Comparison of ENCODE assay signal across 1 cellular context in the genomic region with DNA sequence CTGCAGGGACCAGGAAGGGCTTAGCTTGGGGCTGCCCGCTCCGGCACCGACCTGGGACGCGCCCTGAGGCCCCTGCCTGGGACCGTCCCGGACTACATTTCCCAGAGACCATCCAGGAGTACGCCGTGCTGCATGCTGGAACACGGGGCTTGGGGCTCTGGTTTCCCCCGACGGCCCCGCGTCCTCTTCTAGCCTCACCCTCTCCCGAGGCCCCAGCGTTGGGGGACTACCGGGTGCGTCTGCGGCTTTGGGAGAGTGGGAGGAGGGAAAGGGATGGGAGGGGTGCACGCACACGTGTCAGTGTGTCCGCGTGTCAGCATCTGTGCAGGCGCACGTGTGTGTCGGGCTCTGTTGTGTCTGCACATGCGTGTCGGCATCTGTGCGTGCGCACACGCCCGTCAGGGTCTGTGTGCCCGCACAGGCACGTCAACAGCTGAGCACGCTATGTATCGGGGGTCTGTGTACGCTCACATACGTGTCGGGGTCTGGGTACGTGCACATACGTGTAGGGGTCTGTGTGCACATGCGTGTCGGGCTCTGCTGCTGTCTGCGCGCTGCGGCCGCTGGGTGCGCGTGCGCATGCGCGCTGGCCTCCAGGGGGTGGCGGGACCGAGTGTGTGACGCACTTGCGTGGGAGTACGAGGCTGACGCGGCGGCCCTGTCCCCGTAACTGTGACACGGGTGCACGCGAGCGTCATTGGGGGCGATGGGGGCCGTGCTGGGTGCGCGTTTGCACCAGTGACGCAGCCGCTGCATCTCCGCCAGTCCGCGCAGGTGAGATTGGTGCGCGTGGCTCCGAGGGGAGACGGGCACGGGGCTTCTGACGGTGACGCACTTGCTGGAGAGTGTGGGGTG.
TF ChIP-seq lines count a peak whose summit lies in the region.

ZNF331 (plus strand) TSS at position 623 of the 855 bp plus-strand sequence. CDS start 31,232 bp downstream, outside the sequence.

TF ChIP-seq in HepG2, 621 proteins besides CTCF, POLR2A, EP300 and RAD21 (continued from another document and continues in another):
- TF ChIP-seq HDAC1 (CRISPR knock-in tag; IDR thresholded peaks at IDR 0.05) = peak; percentile 91
- no peak for TF ChIP-seq TRIM24 (CRISPR knock-in tag; IDR thresholded peaks at IDR 0.05)
- no peak for TF ChIP-seq ZNF878 (CRISPR knock-in tag; IDR thresholded peaks at IDR 0.05)
- TF ChIP-seq TAF15 (IDR thresholded peaks at IDR 0.05; ENCODE audit: low read depth, low read length, poor library complexity, severe bottlenecking) = peak; percentile 31
- 0 out of 2 replicates have a peak, but pooled peaks have one; percentile 73 for TF ChIP-seq SP4 (CRISPR knock-in tag; IDR thresholded peaks at IDR 0.05)
- TF ChIP-seq, protein P1, sequence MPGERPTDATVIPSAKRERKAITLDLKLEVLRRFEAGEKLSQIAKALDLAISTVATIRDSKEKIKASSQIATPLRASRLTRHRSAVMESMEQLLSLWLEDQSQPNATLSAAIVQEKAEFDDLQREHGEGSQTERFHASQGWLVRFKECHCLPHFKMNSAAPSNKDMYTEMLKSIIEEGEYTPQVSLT (CRISPR knock-in tag; IDR thresholded peaks at IDR 0.05; ENCODE audit: borderline replicate concordance, low read depth) = no peak
- no peak for TF ChIP-seq PLRG1 (conservative IDR thresholded peaks at IDR 0.05)
- peak; percentile 76 for TF ChIP-seq HOXA3 (CRISPR knock-in tag; IDR thresholded peaks at IDR 0.05)
- no peak for TF ChIP-seq ZNF232 (CRISPR knock-in tag; IDR thresholded peaks at IDR 0.05; ENCODE audit: borderline replicate concordance)
- TF ChIP-seq, protein P2, sequence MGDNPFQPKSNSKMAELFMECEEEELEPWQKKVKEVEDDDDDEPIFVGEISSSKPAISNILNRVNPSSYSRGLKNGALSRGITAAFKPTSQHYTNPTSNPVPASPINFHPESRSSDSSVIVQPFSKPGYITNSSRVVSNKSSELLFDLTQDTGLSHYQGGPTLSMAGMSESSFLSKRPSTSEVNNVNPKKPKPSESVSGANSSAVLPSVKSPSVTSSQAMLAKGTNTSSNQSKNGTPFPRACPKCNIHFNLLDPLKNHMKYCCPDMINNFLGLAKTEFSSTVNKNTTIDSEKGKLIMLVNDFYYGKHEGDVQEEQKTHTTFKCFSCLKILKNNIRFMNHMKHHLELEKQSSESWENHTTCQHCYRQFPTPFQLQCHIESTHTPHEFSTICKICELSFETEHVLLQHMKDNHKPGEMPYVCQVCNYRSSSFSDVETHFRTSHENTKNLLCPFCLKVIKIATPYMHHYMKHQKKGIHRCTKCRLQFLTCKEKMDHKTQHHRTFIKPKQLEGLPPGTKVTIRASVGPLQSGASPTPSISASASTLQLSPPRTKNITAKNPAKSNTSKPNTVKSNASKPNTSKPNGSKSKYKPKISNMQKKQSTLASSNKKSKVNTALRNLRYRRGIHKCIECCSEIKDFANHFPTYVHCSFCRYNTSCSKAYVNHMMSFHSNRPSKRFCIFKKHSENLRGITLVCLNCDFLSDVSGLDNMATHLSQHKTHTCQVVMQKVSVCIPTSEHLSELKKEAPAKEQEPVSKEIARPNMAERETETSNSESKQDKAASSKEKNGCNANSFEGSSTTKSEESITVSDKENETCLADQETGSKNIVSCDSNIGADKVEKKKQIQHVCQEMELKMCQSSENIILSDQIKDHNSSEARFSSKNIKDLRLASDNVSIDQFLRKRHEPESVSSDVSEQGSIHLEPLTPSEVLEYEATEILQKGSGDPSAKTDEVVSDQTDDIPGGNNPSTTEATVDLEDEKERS (CRISPR knock-in tag; IDR thresholded peaks at IDR 0.05) = peak; percentile 69
- TF ChIP-seq ZNF720 (CRISPR knock-in tag; IDR thresholded peaks at IDR 0.05) = no peak
- TF ChIP-seq SRSF9 (IDR thresholded peaks at IDR 0.05; ENCODE audit: borderline replicate concordance, insufficient read depth, low read depth, low read length, poor library complexity, severe bottlenecking) = no peak
- TF ChIP-seq FOSL1 (CRISPR knock-in tag; IDR thresholded peaks at IDR 0.05; ENCODE audit: borderline replicate concordance) = no peak
- TF ChIP-seq CCDC6 (CRISPR knock-in tag; IDR thresholded peaks at IDR 0.05) = no peak
- no peak; the same call in 1 of the 2 replicates for TF ChIP-seq ZNF710 (CRISPR knock-in tag; IDR thresholded peaks at IDR 0.05; ENCODE audit: borderline replicate concordance)
- TF ChIP-seq SCMH1 (CRISPR knock-in tag; IDR thresholded peaks at IDR 0.05; ENCODE audit: borderline replicate concordance) = no peak
- TF ChIP-seq, protein P3, sequence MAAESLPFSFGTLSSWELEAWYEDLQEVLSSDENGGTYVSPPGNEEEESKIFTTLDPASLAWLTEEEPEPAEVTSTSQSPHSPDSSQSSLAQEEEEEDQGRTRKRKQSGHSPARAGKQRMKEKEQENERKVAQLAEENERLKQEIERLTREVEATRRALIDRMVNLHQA (CRISPR knock-in tag; IDR thresholded peaks at IDR 0.05) = no peak
- TF ChIP-seq ZNF614 (CRISPR knock-in tag; IDR thresholded peaks at IDR 0.05; ENCODE audit: borderline replicate concordance) = no peak
- no peak for TF ChIP-seq ZFP62 (CRISPR knock-in tag; IDR thresholded peaks at IDR 0.05)
- TF ChIP-seq E2F2 (CRISPR knock-in tag; IDR thresholded peaks at IDR 0.05; ENCODE audit: borderline replicate concordance) = 0 out of 2 replicates have a peak, but pooled peaks have one; percentile 32
- TF ChIP-seq SNAPC2 (CRISPR knock-in tag; IDR thresholded peaks at IDR 0.05) = no peak
- no peak for TF ChIP-seq ZNF761 (CRISPR knock-in tag; conservative IDR thresholded peaks at IDR 0.05)
- TF ChIP-seq ZNF260 (CRISPR knock-in tag; IDR thresholded peaks at IDR 0.05; ENCODE audit: borderline replicate concordance, low read depth) = no peak
- TF ChIP-seq ZNF318 (CRISPR knock-in tag; IDR thresholded peaks at IDR 0.05) = no peak
- TF ChIP-seq RELA (CRISPR knock-in tag; IDR thresholded peaks at IDR 0.05) = no peak
- no peak for TF ChIP-seq JARID2 (CRISPR knock-in tag; IDR thresholded peaks at IDR 0.05; ENCODE audit: insufficient replicate concordance)
- peak; percentile 65; the same call in 1 of the 2 replicates for TF ChIP-seq NRL (CRISPR knock-in tag; IDR thresholded peaks at IDR 0.05; ENCODE audit: borderline replicate concordance)
